Comparison of ENCODE assay signal across 11 cellular contexts in genomic region chr1:87463917-87464565, GRCh38.
DNase-seq lines count a peak whose midpoint lies in the region; ATAC-seq and TF ChIP-seq lines count a peak whose summit lies in the region.
"Had no signal": no experiment of that assay in that cellular context is flagged by ENCODE, and none has a peak within 500 bp of the region (broad histone marks: within the 10 kb centered on the region; RNA-seq: fewer than 3 reads in every experiment).

No MANE protein-coding gene starts in this region.

- H3K27me3 Mint-ChIP-seq in WTC11 (ENCODE audit: low read depth): peaks cover 3% of the 10 kb centered on the region; the same call in 1 of the 2 replicates

- CTCF ChIA-PET in WTC11 (lab: Charles Lee): interaction anchor here (0.8 to 1.0 kb wide), 2 partner anchors 14 to 138 kb away, joined by 4 read pairs; no protein-coding TSS in a partner anchor

- H3K4me1 Mint-ChIP-seq in WTC11: peaks cover 31% of the 10 kb centered on the region

- peak; percentile 20 for DNase-seq in GM13976 (ENCODE audit: low spot score)
- no peak for DNase-seq in WTC11 (ENCODE audit: low spot score)
- DNase-seq in HuH-7 (ENCODE audit: low spot score): no peak
- no peak for DNase-seq in SK-N-DZ (ENCODE audit: low spot score)
- DNase-seq in activated CD4-positive, alpha-beta T cell treated with anti-CD3 and anti-CD28 coated beads, Interleukin-2, amount 50 U/mL, for 48 hours: no peak
- no peak for DNase-seq in UCSD-AML1 (lab: John Stamatoyannopoulos, UW; ENCODE audit: unreplicated experiment)
- DNase-seq: activated CD4-positive, CD25-positive, alpha-beta regulatory T cell treated with anti-CD3 and anti-CD28 coated beads, Interleukin-2, amount 50 U/mL, for 72 hours; amniotic stem cell; mesenchymal stem cell had no signal

- no peak overlapping the region for H3K4me3 Mint-ChIP-seq in WTC11

- peaks cover 17% of the 10 kb centered on the region for H3K9me3 Mint-ChIP-seq in WTC11

- TF ChIP-seq CTCF in GM13976 (IDR thresholded peaks at IDR 0.05; ENCODE audit: borderline replicate concordance, control extremely low read depth, extremely low read depth, insufficient read depth, missing control alignments): no peak
- no peak for TF ChIP-seq CTCF in WTC11 (IDR thresholded peaks at IDR 0.05)

- H3K27ac Mint-ChIP-seq in WTC11: no peak overlapping the region

- POLR2A ChIA-PET in WTC11 (lab: Charles Lee): interaction anchor here (0.6 to 1.0 kb wide), 2 partner anchors 17 to 393 kb away, joined by 3 to 6 read pairs; no protein-coding TSS in a partner anchor

- in situ Hi-C loops in GM13976 (cut with MboI; ENCODE audit: low sequenced_read_pairs, unreplicated experiment): no loop called here

- ATAC-seq in GM19397 (IDR thresholded peaks at IDR 0.05; ENCODE audit: unreplicated experiment): peak; percentile 48
- peak; percentile 58 for ATAC-seq in HG02884 (IDR thresholded peaks at IDR 0.05; ENCODE audit: unreplicated experiment)
- peak; percentile 79 for ATAC-seq in WTC11

- H3K36me3 Mint-ChIP-seq in WTC11: peaks cover 16% of the 10 kb centered on the region

TF ChIP-seq in WTC11, 78 proteins besides CTCF, POLR2A, EP300 and RAD21:
- TF ChIP-seq, protein P1, sequence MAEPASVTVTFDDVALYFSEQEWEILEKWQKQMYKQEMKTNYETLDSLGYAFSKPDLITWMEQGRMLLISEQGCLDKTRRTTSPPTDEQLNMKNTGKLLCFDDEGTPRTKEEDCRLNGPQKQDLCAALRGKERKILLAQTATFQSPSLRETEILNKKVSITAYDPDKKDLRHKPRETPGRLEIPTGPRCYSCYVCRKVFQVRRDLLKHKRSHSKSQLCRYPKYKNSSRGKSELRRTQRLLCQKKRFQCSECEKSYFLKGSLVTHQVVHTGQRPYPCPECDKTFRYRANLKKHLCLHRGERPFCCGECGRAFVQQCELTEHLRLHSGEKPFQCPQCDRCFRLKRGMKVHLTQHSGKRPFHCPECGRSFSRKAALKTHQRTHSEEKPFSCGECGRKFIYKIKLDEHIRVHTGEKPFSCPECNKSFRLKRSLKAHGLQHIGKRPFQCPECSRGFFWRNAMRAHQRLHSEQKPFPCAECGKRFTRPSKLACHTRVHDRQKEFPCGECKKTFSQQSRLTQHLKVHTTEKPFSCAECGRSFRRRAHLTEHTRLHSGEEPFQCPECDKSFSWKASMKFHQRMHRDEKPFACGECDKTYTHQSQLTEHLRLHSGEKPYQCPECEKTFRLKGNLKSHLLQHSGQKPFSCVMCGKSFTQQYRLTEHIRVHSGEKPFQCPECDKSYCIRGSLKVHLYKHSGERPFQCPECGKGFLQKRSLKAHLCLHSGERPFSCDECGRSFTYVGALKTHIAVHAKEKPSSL (CRISPR knock-in tag; conservative IDR thresholded peaks at IDR 0.05): no peak
- TF ChIP-seq, protein P2, sequence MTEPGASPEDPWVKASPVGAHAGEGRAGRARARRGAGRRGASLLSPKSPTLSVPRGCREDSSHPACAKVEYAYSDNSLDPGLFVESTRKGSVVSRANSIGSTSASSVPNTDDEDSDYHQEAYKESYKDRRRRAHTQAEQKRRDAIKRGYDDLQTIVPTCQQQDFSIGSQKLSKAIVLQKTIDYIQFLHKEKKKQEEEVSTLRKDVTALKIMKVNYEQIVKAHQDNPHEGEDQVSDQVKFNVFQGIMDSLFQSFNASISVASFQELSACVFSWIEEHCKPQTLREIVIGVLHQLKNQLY (CRISPR knock-in tag; IDR thresholded peaks at IDR 0.05): no peak
- TF ChIP-seq ATF3 (CRISPR knock-in tag; conservative IDR thresholded peaks at IDR 0.05) (no peak), ZNF396 (CRISPR knock-in tag; IDR thresholded peaks at IDR 0.05; ENCODE audit: borderline replicate concordance) (no peak), NR2C2 (CRISPR knock-in tag; IDR thresholded peaks at IDR 0.05) (no peak), KAT7 (CRISPR knock-in tag; IDR thresholded peaks at IDR 0.05; ENCODE audit: borderline replicate concordance) (no peak), ERG (CRISPR knock-in tag; IDR thresholded peaks at IDR 0.05) (no peak)
- TF ChIP-seq, protein P3, sequence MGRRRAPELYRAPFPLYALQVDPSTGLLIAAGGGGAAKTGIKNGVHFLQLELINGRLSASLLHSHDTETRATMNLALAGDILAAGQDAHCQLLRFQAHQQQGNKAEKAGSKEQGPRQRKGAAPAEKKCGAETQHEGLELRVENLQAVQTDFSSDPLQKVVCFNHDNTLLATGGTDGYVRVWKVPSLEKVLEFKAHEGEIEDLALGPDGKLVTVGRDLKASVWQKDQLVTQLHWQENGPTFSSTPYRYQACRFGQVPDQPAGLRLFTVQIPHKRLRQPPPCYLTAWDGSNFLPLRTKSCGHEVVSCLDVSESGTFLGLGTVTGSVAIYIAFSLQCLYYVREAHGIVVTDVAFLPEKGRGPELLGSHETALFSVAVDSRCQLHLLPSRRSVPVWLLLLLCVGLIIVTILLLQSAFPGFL (CRISPR knock-in tag; IDR thresholded peaks at IDR 0.05; ENCODE audit: borderline replicate concordance): no peak
